25 cellular contexts compared by ENCODE assay signal in genomic region chr3:184237211-184237610, GRCh38. TPM values are rescaled to one million over a fixed set of nuclear protein-coding genes. Genes with fewer than 3 reads are reported as not detected.
A peak's percentile ranks its signal among the peaks of the same experiment; 100 is the strongest.
DNase-seq lines count a peak whose midpoint lies in the region; ATAC-seq, FAIRE-seq and TF ChIP-seq lines count a peak whose summit lies in the region.
"Had no signal": no experiment of that assay in that cellular context is flagged by ENCODE, and none has a peak within 500 bp of the region (broad histone marks: within the 10 kb centered on the region; RNA-seq: fewer than 3 reads in every experiment).

No MANE protein-coding gene starts in this region.

- H2BK12ac ChIP-seq in H1 (ENCODE audit: low read depth, low read length), result 0 out of 2 replicates have a peak overlapping the region, but pooled peaks have one; percentile 55

- no peak for FAIRE-seq in H1 (lab: Jason Lieb, UNC)
- FAIRE-seq: A549, GM12891 had no signal

- no peak overlapping the region for H3K27ac Mint-ChIP-seq in neural crest cell (ENCODE audit: unreplicated experiment)
- no peak overlapping the region for H3K27ac Mint-ChIP-seq in stimulated activated memory B cell treated with anti-CD40 and anti-IgM and Interleukin-4, amounts not matched to agents 10 μg/mL and 1 μg/mL and 100 μg/mL, for 72 hours
- H3K27ac Mint-ChIP-seq: CD8-positive, alpha-beta T cell; IgD-negative memory B cell had no signal

- H3K9me3 Mint-ChIP-seq in neural crest cell, result no peaks in the 10 kb centered on the region
- no peaks in the 10 kb centered on the region for H3K9me3 Mint-ChIP-seq in stimulated activated memory B cell treated with anti-CD40 and anti-IgM and Interleukin-4, amounts not matched to agents 10 μg/mL and 1 μg/mL and 100 μg/mL, for 72 hours
- H3K9me3 Mint-ChIP-seq: CD8-positive, alpha-beta T cell; IgD-negative memory B cell had no signal

- no peak overlapping the region for H2AFZ ChIP-seq in H1 (ENCODE audit: low read length)

- POLR2A ChIA-PET in H1 (lab: Charles Lee; ENCODE audit: partially characterized antibody), result interaction anchor here (1.0 to 1.7 kb wide), 3 partner anchors 9 to 23 kb away, joined by 5 to 8 read pairs (median 7); partner anchors contain the start of gene EEF1AKMT4

- no peaks in the 10 kb centered on the region; the same call in 1 of the 2 replicates for H3K23me2 ChIP-seq in H1 (ENCODE audit: low read depth, low read length)

- peaks cover 0 to under 1% (median 0%) of the 10 kb centered on the region in 4 experiments; a peak in 2 of 8 replicates for H3K36me3 ChIP-seq in H1 (ENCODE audit: control insufficient read depth in 2 of 4, insufficient read depth in 4 of 4, low read length in 3 of 4)

- no peak overlapping the region for H3K27ac ChIP-seq in H1 (ENCODE audit: low read depth, low read length)
- H3K27ac ChIP-seq: A549, C4-2B, HL-60, KMS-11, Peyer's patch had no signal

- no peaks in the 10 kb centered on the region for H3K4me1 Mint-ChIP-seq in neural crest cell
- H3K4me1 Mint-ChIP-seq in stimulated activated memory B cell treated with anti-CD40 and anti-IgM and Interleukin-4, amounts not matched to agents 10 μg/mL and 1 μg/mL and 100 μg/mL, for 72 hours, result no peaks in the 10 kb centered on the region

- no peak for ATAC-seq in activated CD4-positive, CD25-positive, alpha-beta regulatory T cell treated with anti-CD3 and anti-CD28 coated beads, Interleukin-2, amount 50 U/mL, for 24 hours
- ATAC-seq in stimulated activated memory B cell treated with anti-CD40 and anti-IgM and Interleukin-4, amounts not matched to agents 10 μg/mL and 1 μg/mL and 100 μg/mL, for 72 hours, result no peak
- ATAC-seq: A549; CD8-positive, alpha-beta T cell had no signal

- H3K18ac ChIP-seq in H1 (ENCODE audit: extremely low read depth, low read length), result no peak overlapping the region

- no peak overlapping the region for H4K91ac ChIP-seq in H1 (replicated peaks; ENCODE audit: insufficient read length, low read length)

- H3K4me3 Mint-ChIP-seq in neural crest cell, result peak overlapping the region; percentile 45
- no peak overlapping the region for H3K4me3 Mint-ChIP-seq in stimulated activated memory B cell treated with anti-CD40 and anti-IgM and Interleukin-4, amounts not matched to agents 10 μg/mL and 1 μg/mL and 100 μg/mL, for 72 hours
- H3K4me3 Mint-ChIP-seq: CD8-positive, alpha-beta T cell; IgD-negative memory B cell had no signal

- no peak overlapping the region; the same call in 1 of the 2 replicates for H2BK15ac ChIP-seq in H1 (ENCODE audit: low read length)

- no peak for TF ChIP-seq POLR2A in H1 (IDR thresholded peaks at IDR 0.05; ENCODE audit: control extremely low read depth in 1 of 2, low read depth in 2 of 2, low read length in 2 of 2)

- H3K56ac ChIP-seq in H1 (replicated peaks; ENCODE audit: insufficient read length, low read depth, low read length), result no peak overlapping the region

- no peaks in the 10 kb centered on the region for H3K79me2 ChIP-seq in H1 (ENCODE audit: control insufficient read depth in 1 of 2, insufficient read depth in 2 of 2, low read length in 2 of 2)

- H3K9me3 ChIP-seq in H1 (ENCODE audit: insufficient read depth in 2 of 2, low read depth in 1 of 2, low read length in 1 of 2), result no peaks in the 10 kb centered on the region
- H3K9me3 ChIP-seq: A549, Caco-2, Peyer's patch had no signal

- H2AK5ac ChIP-seq in H1 (ENCODE audit: low read depth, low read length), result no peak overlapping the region

- WGBS in H1 (ENCODE audit: extremely low coverage in 1 of 2, insufficient coverage in 1 of 2, insufficient read length in 1 of 2, insufficient replicate concordance in 2 of 2, low coverage in 1 of 2, low lambda C conversion rate in 2 of 2, missing lambda C conversion rate in 1 of 2), 2 experiments, result 86% methylated on average over 6 of the region's 7 CpGs; no CpG with 5 or more reads in 1 of the 2 experiments

- no peak for TF ChIP-seq RAD21 in H1 (IDR thresholded peaks at IDR 0.05 in 1 of 2, conservative IDR thresholded peaks at IDR 0.05 in 1 of 2; ENCODE audit: low read depth in 2 of 2, low read length in 2 of 2)

- no peak overlapping the region for H2BK20ac ChIP-seq in H1 (ENCODE audit: low read length)

- CTCF ChIA-PET in H1 (lab: Charles Lee; ENCODE audit: partially characterized antibody), result interaction anchor here (0.6 to 8.9 kb wide), 14 partner anchors 9 to 333 kb away, joined by 3 to 183 read pairs (median 4); partner anchors contain the start of genes CAMK2N2, EEF1AKMT4 and VWA5B2

- H4K20me1 ChIP-seq in H1 (replicated peaks in 1 of 2; ENCODE audit: control insufficient read depth in 1 of 2, insufficient read depth in 2 of 2, low read length in 2 of 2), result peaks cover 8 to 16% of the 10 kb centered on the region in 2 experiments

- peaks cover 0 to 14% (median 9%) of the 10 kb centered on the region in 4 experiments; a peak in 5 of 7 replicates for H3K27me3 ChIP-seq in H1 (replicated peaks in 1 of 4; ENCODE audit: control insufficient read depth in 3 of 4, extremely low read depth in 1 of 4, insufficient read depth in 3 of 4, low read length in 3 of 4)
- H3K27me3 ChIP-seq: Peyer's patch had no signal

- H3K4ac ChIP-seq in H1 (replicated peaks; ENCODE audit: insufficient read length, low read depth, low read length), result no peak overlapping the region

- H3K14ac ChIP-seq in H1 (ENCODE audit: insufficient read length), result no peak overlapping the region

- H2BK5ac ChIP-seq in H1 (ENCODE audit: low read depth, low read length), result no peak overlapping the region

- no peak overlapping the region for H3K4me2 ChIP-seq in H1 (ENCODE audit: insufficient read depth in 1 of 2, low read depth in 2 of 2, low read length in 2 of 2)
- H3K4me2 ChIP-seq: A549, KMS-11 had no signal

- H4K8ac ChIP-seq in H1 (ENCODE audit: extremely low read depth, insufficient read depth, low read length), result no peak overlapping the region

- no peak overlapping the region for H4K5ac ChIP-seq in H1 (ENCODE audit: insufficient read length, low read depth, low read length)

- H2BK120ac ChIP-seq in H1 (replicated peaks; ENCODE audit: low read depth, low read length), result no peak overlapping the region

- no peak overlapping the region for H3K23ac ChIP-seq in H1 (ENCODE audit: insufficient read length)

- H3K9ac ChIP-seq in H1 (replicated peaks in 1 of 4; ENCODE audit: extremely low read depth in 1 of 4, low read depth in 3 of 4, low read length in 3 of 4), result no peak overlapping the region
- H3K9ac ChIP-seq: KMS-11 had no signal

- H3K27me3 Mint-ChIP-seq in neural crest cell (ENCODE audit: low read depth), result peaks cover 40% of the 10 kb centered on the region
- H3K27me3 Mint-ChIP-seq in stimulated activated memory B cell treated with anti-CD40 and anti-IgM and Interleukin-4, amounts not matched to agents 10 μg/mL and 1 μg/mL and 100 μg/mL, for 72 hours, result peaks cover 21% of the 10 kb centered on the region

- no peak for TF ChIP-seq EP300 in H1 (IDR thresholded peaks at IDR 0.05; ENCODE audit: borderline replicate concordance in 1 of 2, low read depth in 2 of 2, low read length in 2 of 2)

- TF ChIP-seq CTCF in H1 (IDR thresholded peaks at IDR 0.05; ENCODE audit: control extremely low read depth in 1 of 3, insufficient read depth in 1 of 3, low read depth in 1 of 3, low read length in 3 of 3) (no peak), neural crest cell (conservative IDR thresholded peaks at IDR 0.05) (no peak)

- no peaks in the 10 kb centered on the region for H3K79me1 ChIP-seq in H1 (ENCODE audit: low read depth, low read length)

- H3K4me1 ChIP-seq in H1 (replicated peaks in 1 of 4; ENCODE audit: control insufficient read depth in 3 of 4, insufficient read depth in 4 of 4, low read length in 3 of 4), result peaks cover 0 to 5% (median 1%) of the 10 kb centered on the region in 4 experiments; a peak in 4 of 7 replicates
- H3K4me1 ChIP-seq: Caco-2 had no signal

- peak; percentile 5 for DNase-seq in activated CD4-positive, CD25-positive, alpha-beta regulatory T cell treated with anti-CD3 and anti-CD28 coated beads, Interleukin-2, amount 50 U/mL, for 72 hours
- no peak for DNase-seq in H1 (ENCODE audit: low read depth in 1 of 2, low spot score in 2 of 2)
- DNase-seq in neural crest cell (ENCODE audit: low read depth, low spot score), result no peak
- DNase-seq in NCI-H526 treated with DMSO at 0.1 percent for 48 hours (lab: John Stamatoyannopoulos, UW), result no peak
- no peak for DNase-seq in SW 1271 (lab: John Stamatoyannopoulos, UW)
- DNase-seq: AML-193; Caco-2; CD8-positive, alpha-beta T cell; DMS79 treated with DMSO at 0.1 percent for 48 hours; GF-D8; MM.1S; NCI-H2227 treated with DMSO at 0.1 percent for 48 hours; Peyer's patch; SHP77 treated with DMSO at 0.1 percent for 48 hours had no signal

- no peak overlapping the region for H3K4me3 ChIP-seq in H1 (ENCODE audit: extremely low read depth in 1 of 4, insufficient read depth in 2 of 4, low read depth in 3 of 4, low read length in 4 of 4)
- H3K4me3 ChIP-seq: A549, Peyer's patch had no signal

- H3K36me3 Mint-ChIP-seq in neural crest cell (ENCODE audit: low read depth), result no peaks in the 10 kb centered on the region
- H3K36me3 Mint-ChIP-seq in stimulated activated memory B cell treated with anti-CD40 and anti-IgM and Interleukin-4, amounts not matched to agents 10 μg/mL and 1 μg/mL and 100 μg/mL, for 72 hours, result peaks cover 3% of the 10 kb centered on the region
- H3K36me3 Mint-ChIP-seq: IgD-negative memory B cell had no signal

RNA-seq across cellular contexts. Expression of gene VWA5B2, which starts 7.8 kb away (rescaled TPM):
- total RNA-seq in H1 (2021; fragmentation: NEBNext Ultra II Directional; extraction: Animal tissue kit (Norgen Biotek cat#: 25700)), result 0.50 and 0.56 TPM in 2 replicates
- polyA plus RNA-seq in H1 (2011; rRNA removed), result 0.53 and 0.88 TPM in 2 replicates
- 0.37 TPM for polyA plus RNA-seq in H1 (2011; cell fraction: cytosol; rRNA removed)
- 3.0 TPM for polyA plus RNA-seq in H1 (2011; cell fraction: nucleus; rRNA removed)
- 0.29 to 0.72 TPM (median 0.41 TPM) in 4 replicates for polyA plus RNA-seq in H1 (2012, experiment 1 of 2)
- 0.70 TPM for polyA plus RNA-seq in H1 (2012, experiment 2 of 2)
- 0.28 TPM for polyA plus RNA-seq in H1 (2013, experiment 1 of 2)
- 0.17 TPM for polyA plus RNA-seq in H1 (2013, experiment 2 of 2)
- 0.41 and 0.44 TPM in 2 replicates for polyA minus RNA-seq in H1 (2011; rRNA and poly(A)+ RNA removed)
- 0.37 TPM for polyA minus RNA-seq in H1 (2011; cell fraction: cytosol; rRNA and poly(A)+ RNA removed)
- polyA minus RNA-seq in H1 (2011; cell fraction: nucleus; rRNA and poly(A)+ RNA removed), result 1.5 TPM
- 0.36 and 0.56 TPM in 2 replicates for total RNA-seq in neural crest cell
- total RNA-seq: H4, OCI-LY7 had no signal

RNA-seq across cellular contexts. Expression of gene ALG3, which starts 11.6 kb away (rescaled TPM):
- total RNA-seq in H1 (2021; fragmentation: NEBNext Ultra II Directional; extraction: Animal tissue kit (Norgen Biotek cat#: 25700)), result 54.6 and 56.7 TPM in 2 replicates
- polyA plus RNA-seq in H1 (2011; rRNA removed), result 148 and 184 TPM in 2 replicates
- polyA plus RNA-seq in H1 (2011; cell fraction: cytosol; rRNA removed), result 76.8 TPM
- 137 TPM for polyA plus RNA-seq in H1 (2011; cell fraction: nucleus; rRNA removed)
- 56.2 to 78.3 TPM (median 75.9 TPM) in 4 replicates for polyA plus RNA-seq in H1 (2012, experiment 1 of 2)
- polyA plus RNA-seq in H1 (2012, experiment 2 of 2), result 105 TPM
- polyA plus RNA-seq in H1 (2013, experiment 1 of 2), result 104 TPM
- 114 TPM for polyA plus RNA-seq in H1 (2013, experiment 2 of 2)
- polyA minus RNA-seq in H1 (2011; rRNA and poly(A)+ RNA removed), result 155 and 187 TPM in 2 replicates
- polyA minus RNA-seq in H1 (2011; cell fraction: cytosol; rRNA and poly(A)+ RNA removed), result 57.0 TPM
- polyA minus RNA-seq in H1 (2011; cell fraction: nucleus; rRNA and poly(A)+ RNA removed), result 99.3 TPM
- 32.0 and 35.5 TPM in 2 replicates for total RNA-seq in neural crest cell

RNA-seq across cellular contexts. Expression of gene EEF1AKMT4, which starts 12.3 kb away (rescaled TPM):
- 9.3 and 9.6 TPM in 2 replicates for total RNA-seq in H1 (2021; fragmentation: NEBNext Ultra II Directional; extraction: Animal tissue kit (Norgen Biotek cat#: 25700))
- polyA plus RNA-seq in H1 (2011; rRNA removed), result 30.1 and 39.0 TPM in 2 replicates
- 22.5 TPM for polyA plus RNA-seq in H1 (2011; cell fraction: cytosol; rRNA removed)
- 24.0 TPM for polyA plus RNA-seq in H1 (2011; cell fraction: nucleus; rRNA removed)
- polyA plus RNA-seq in H1 (2012, experiment 1 of 2), result 13.8 to 18.0 TPM (median 15.3 TPM) in 4 replicates
- polyA plus RNA-seq in H1 (2012, experiment 2 of 2), result 17.6 TPM
- polyA plus RNA-seq in H1 (2013, experiment 1 of 2), result 6.7 TPM
- polyA plus RNA-seq in H1 (2013, experiment 2 of 2), result 6.7 TPM
- polyA minus RNA-seq in H1 (2011; rRNA and poly(A)+ RNA removed), result 14.7 and 16.9 TPM in 2 replicates
- polyA minus RNA-seq in H1 (2011; cell fraction: cytosol; rRNA and poly(A)+ RNA removed), result 4.8 TPM
- polyA minus RNA-seq in H1 (2011; cell fraction: nucleus; rRNA and poly(A)+ RNA removed), result 10.6 TPM
- total RNA-seq in neural crest cell, result 3.4 and 3.9 TPM in 2 replicates

RNA-seq across cellular contexts. Expression of gene CAMK2N2, which starts 24.1 kb away (rescaled TPM):
- 16.9 and 17.7 TPM in 2 replicates for total RNA-seq in H1 (2021; fragmentation: NEBNext Ultra II Directional; extraction: Animal tissue kit (Norgen Biotek cat#: 25700))
- polyA plus RNA-seq in H1 (2011; rRNA removed), result 4.0 and 6.1 TPM in 2 replicates
- polyA plus RNA-seq in H1 (2011; cell fraction: cytosol; rRNA removed), result 1.9 TPM
- polyA plus RNA-seq in H1 (2011; cell fraction: nucleus; rRNA removed), result 5.2 TPM
- polyA plus RNA-seq in H1 (2012, experiment 1 of 2), result 7.8 to 12.7 TPM (median 9.4 TPM) in 4 replicates
- 8.9 TPM for polyA plus RNA-seq in H1 (2012, experiment 2 of 2)
- polyA plus RNA-seq in H1 (2013, experiment 1 of 2), result 11.5 TPM
- polyA plus RNA-seq in H1 (2013, experiment 2 of 2), result 11.3 TPM
- polyA minus RNA-seq in H1 (2011; rRNA and poly(A)+ RNA removed), result 1.9 and 2.3 TPM in 2 replicates
- 3.6 TPM for polyA minus RNA-seq in H1 (2011; cell fraction: cytosol; rRNA and poly(A)+ RNA removed)
- polyA minus RNA-seq in H1 (2011; cell fraction: nucleus; rRNA and poly(A)+ RNA removed), result 1.7 TPM
- 4.7 and 5.6 TPM in 2 replicates for total RNA-seq in neural crest cell
- total RNA-seq: CD8-positive, alpha-beta T cell; NCI-H460; OCI-LY7; Peyer's patch had no signal
- polyA plus RNA-seq: IgD-negative memory B cell had no signal

RNA-seq across cellular contexts. Expression of gene ECE2, which starts 38.6 kb away (rescaled TPM):
- total RNA-seq in H1 (2021; fragmentation: NEBNext Ultra II Directional; extraction: Animal tissue kit (Norgen Biotek cat#: 25700)), result 0.48 and 0.86 TPM in 2 replicates
- 0.44 and 0.86 TPM in 2 replicates for polyA plus RNA-seq in H1 (2011; rRNA removed)
- polyA plus RNA-seq in H1 (2011; cell fraction: cytosol; rRNA removed), result 0.59 TPM
- polyA plus RNA-seq in H1 (2011; cell fraction: nucleus; rRNA removed), result 4.1 TPM
- 0.52 to 1.1 TPM (median 0.85 TPM) in 4 replicates for polyA plus RNA-seq in H1 (2012, experiment 1 of 2)
- polyA plus RNA-seq in H1 (2012, experiment 2 of 2), result 0.91 TPM
- 0.34 TPM for polyA plus RNA-seq in H1 (2013, experiment 1 of 2)
- polyA plus RNA-seq in H1 (2013, experiment 2 of 2), result 0.35 TPM
- polyA minus RNA-seq in H1 (2011; rRNA and poly(A)+ RNA removed), result 0.46 and 0.91 TPM in 2 replicates
- polyA minus RNA-seq in H1 (2011; cell fraction: cytosol; rRNA and poly(A)+ RNA removed), result not detected
- 1.7 TPM for polyA minus RNA-seq in H1 (2011; cell fraction: nucleus; rRNA and poly(A)+ RNA removed)
- not detected in 2 replicates for total RNA-seq in neural crest cell
- total RNA-seq: Caco-2; CD8-positive, alpha-beta T cell; H4; NCI-H460; OCI-LY7; Peyer's patch had no signal
- polyA plus RNA-seq: A549, IgD-negative memory B cell had no signal
